ENCODE assay signal across 8 cellular contexts in genomic region chr9:137589441-137590122, GRCh38. TPM values are rescaled to one million over a fixed set of nuclear protein-coding genes. Genes with fewer than 3 reads are reported as not detected.
DNase-seq lines count a peak whose midpoint lies in the region; ATAC-seq, FAIRE-seq and TF ChIP-seq lines count a peak whose summit lies in the region.

No MANE protein-coding gene starts in this region.

- no peaks in the 10 kb centered on the region for H3K9me3 ChIP-seq in BE2C
- H3K9me3 ChIP-seq in smooth muscle cell (replicated peaks; ENCODE audit: low read depth), result no peaks in the 10 kb centered on the region

- no peak for DNase-seq in BE2C
- DNase-seq in GM19239 (ENCODE audit: insufficient read length, low spot score), result peak; percentile 35
- DNase-seq in activated T-helper 1 cell treated with anti-CD3 and anti-CD28 coated beads, Interleukin-12 subunit alpha, Interleukin-12 subunit beta, Interleukin-2, Interleukin-4 antibody, amounts not matched to agents 30 ng/mL and 10 ng/mL and 1 ng/mL, durations not matched to agents 14 hours and 24 hours and 36 hours (ENCODE audit: low spot score), result no peak
- no peak for DNase-seq in smooth muscle cell (lab: John Stamatoyannopoulos, UW; ENCODE audit: unreplicated experiment)
- no peak for DNase-seq in GM19240 (ENCODE audit: insufficient read length, low spot score)
- DNase-seq in NCI-H1436 (lab: John Stamatoyannopoulos, UW), result no peak

- H3K4me1 Mint-ChIP-seq in activated T-helper 1 cell treated with anti-CD3 and anti-CD28 coated beads, Interleukin-12 subunit alpha, Interleukin-12 subunit beta, Interleukin-2, Interleukin-4 antibody, amounts not matched to agents 30 ng/mL and 10 ng/mL and 1 ng/mL, durations not matched to agents 14 hours and 24 hours and 36 hours (ENCODE audit: low read depth), result peaks cover 21% of the 10 kb centered on the region

- H3K36me3 Mint-ChIP-seq in activated T-helper 1 cell treated with anti-CD3 and anti-CD28 coated beads, Interleukin-12 subunit alpha, Interleukin-12 subunit beta, Interleukin-2, Interleukin-4 antibody, amounts not matched to agents 30 ng/mL and 10 ng/mL and 1 ng/mL, durations not matched to agents 14 hours and 24 hours and 36 hours (ENCODE audit: low read depth), result peaks cover 19% of the 10 kb centered on the region

- ATAC-seq in HG03354 (IDR thresholded peaks at IDR 0.05; ENCODE audit: poor library complexity, severe bottlenecking, unreplicated experiment), result peak; percentile 27

- H3K4me1 ChIP-seq in BE2C (no peaks in the 10 kb centered on the region), smooth muscle cell (ENCODE audit: low read depth) (peaks cover 9% of the 10 kb centered on the region)

- intact Hi-C loops in activated T-helper 1 cell treated with anti-CD3 and anti-CD28 coated beads, Interleukin-12 subunit alpha, Interleukin-12 subunit beta, Interleukin-2, Interleukin-4 antibody, amounts not matched to agents 30 ng/mL and 10 ng/mL and 1 ng/mL, durations not matched to agents 14 hours and 24 hours and 36 hours (cut with micrococcal nuclease), result loop anchor here (1.0 kb wide), 4 partner anchors 10 to 38 kb away; partner anchors contain the start of genes ARRDC1, EHMT1 and MRPL41

- no peaks in the 10 kb centered on the region for H3K9me3 Mint-ChIP-seq in activated T-helper 1 cell treated with anti-CD3 and anti-CD28 coated beads, Interleukin-12 subunit alpha, Interleukin-12 subunit beta, Interleukin-2, Interleukin-4 antibody, amounts not matched to agents 30 ng/mL and 10 ng/mL and 1 ng/mL, durations not matched to agents 14 hours and 24 hours and 36 hours

- H3K4me3 Mint-ChIP-seq in activated T-helper 1 cell treated with anti-CD3 and anti-CD28 coated beads, Interleukin-12 subunit alpha, Interleukin-12 subunit beta, Interleukin-2, Interleukin-4 antibody, amounts not matched to agents 30 ng/mL and 10 ng/mL and 1 ng/mL, durations not matched to agents 14 hours and 24 hours and 36 hours, result peak overlapping the region; percentile 90

- no peaks in the 10 kb centered on the region for H3F3A ChIP-seq in smooth muscle cell (ENCODE audit: low read depth)

- peak overlapping the region; percentile 84 for H3K27ac Mint-ChIP-seq in activated T-helper 1 cell treated with anti-CD3 and anti-CD28 coated beads, Interleukin-12 subunit alpha, Interleukin-12 subunit beta, Interleukin-2, Interleukin-4 antibody, amounts not matched to agents 30 ng/mL and 10 ng/mL and 1 ng/mL, durations not matched to agents 14 hours and 24 hours and 36 hours

- no peaks in the 10 kb centered on the region for H3K27me3 ChIP-seq in BE2C
- no peaks in the 10 kb centered on the region for H3K27me3 ChIP-seq in smooth muscle cell (ENCODE audit: low read depth)

- peak overlapping the region; percentile 94 for H3K4me2 ChIP-seq in smooth muscle cell

- H3K9ac ChIP-seq in smooth muscle cell (ENCODE audit: low read depth), result peak overlapping the region; percentile 62

- H3K36me3 ChIP-seq in BE2C, result peaks cover 31% of the 10 kb centered on the region
- no peaks in the 10 kb centered on the region for H3K36me3 ChIP-seq in smooth muscle cell (ENCODE audit: low read depth)

- H3K27ac ChIP-seq in smooth muscle cell (ENCODE audit: low read depth), result no peak overlapping the region

- FAIRE-seq in GM19239 (lab: Jason Lieb, UNC), result peak; percentile 75

- H3K4me3 ChIP-seq in BE2C (ENCODE audit: low read depth, low read length), result peak overlapping the region; percentile 72
- H3K4me3 ChIP-seq in iPS-11a (ENCODE audit: low read depth, low read length), result peak overlapping the region; percentile 68
- peak overlapping the region; percentile 74 for H3K4me3 ChIP-seq in smooth muscle cell

- WGBS in smooth muscle cell (ENCODE audit: low lambda C conversion rate), result 13% methylated on average over 49 of the region's 58 CpGs

- H3K27me3 Mint-ChIP-seq in activated T-helper 1 cell treated with anti-CD3 and anti-CD28 coated beads, Interleukin-12 subunit alpha, Interleukin-12 subunit beta, Interleukin-2, Interleukin-4 antibody, amounts not matched to agents 30 ng/mL and 10 ng/mL and 1 ng/mL, durations not matched to agents 14 hours and 24 hours and 36 hours (ENCODE audit: insufficient read depth), result peaks cover 1% of the 10 kb centered on the region

- H3K79me2 ChIP-seq in smooth muscle cell (ENCODE audit: low read depth), result peaks cover 16% of the 10 kb centered on the region

- no peak overlapping the region for H2AFZ ChIP-seq in smooth muscle cell (ENCODE audit: low read depth)

- TF ChIP-seq CTCF in BE2C (IDR thresholded peaks at IDR 0.05; ENCODE audit: low read depth, low read length) (no peak), smooth muscle cell (IDR thresholded peaks at IDR 0.05; ENCODE audit: borderline replicate concordance, insufficient read depth, poor library complexity, severe bottlenecking) (no peak)

- H4K20me1 ChIP-seq in smooth muscle cell (ENCODE audit: low read depth), result peaks cover 11% of the 10 kb centered on the region

RNA-seq across cellular contexts. Expression of gene ZMYND19, which starts 0.7 kb away (rescaled TPM):
- polyA plus RNA-seq in BE2C (2012; ENCODE audit: insufficient read depth, insufficient read length, low read depth), result 119 TPM
- total RNA-seq in activated T-helper 1 cell treated with anti-CD3 and anti-CD28 coated beads, Interleukin-12 subunit alpha, Interleukin-12 subunit beta, Interleukin-2, Interleukin-4 antibody, amounts not matched to agents 30 ng/mL and 10 ng/mL and 1 ng/mL, durations not matched to agents 14 hours and 24 hours and 36 hours, result 88.2 and 94.9 TPM in 2 replicates
- 13.5 and 16.6 TPM in 2 replicates for total RNA-seq in smooth muscle cell
- 37.8 and 41.8 TPM in 2 replicates for polyA plus RNA-seq in smooth muscle cell

RNA-seq across cellular contexts. Expression of gene DPH7, which starts 10.9 kb away (rescaled TPM):
- polyA plus RNA-seq in BE2C (2012; ENCODE audit: insufficient read depth, insufficient read length, low read depth), result 116 TPM
- 50.3 and 52.1 TPM in 2 replicates for total RNA-seq in activated T-helper 1 cell treated with anti-CD3 and anti-CD28 coated beads, Interleukin-12 subunit alpha, Interleukin-12 subunit beta, Interleukin-2, Interleukin-4 antibody, amounts not matched to agents 30 ng/mL and 10 ng/mL and 1 ng/mL, durations not matched to agents 14 hours and 24 hours and 36 hours
- total RNA-seq in smooth muscle cell, result 14.1 and 18.2 TPM in 2 replicates
- polyA plus RNA-seq in smooth muscle cell, result 21.8 and 29.0 TPM in 2 replicates

RNA-seq across cellular contexts. Expression of gene ARRDC1, which starts 15.9 kb away (rescaled TPM):
- 69.9 TPM for polyA plus RNA-seq in BE2C (2012; ENCODE audit: insufficient read depth, insufficient read length, low read depth)
- 65.7 and 70.3 TPM in 2 replicates for total RNA-seq in activated T-helper 1 cell treated with anti-CD3 and anti-CD28 coated beads, Interleukin-12 subunit alpha, Interleukin-12 subunit beta, Interleukin-2, Interleukin-4 antibody, amounts not matched to agents 30 ng/mL and 10 ng/mL and 1 ng/mL, durations not matched to agents 14 hours and 24 hours and 36 hours
- 10.0 and 18.7 TPM in 2 replicates for total RNA-seq in smooth muscle cell
- 16.7 and 36.3 TPM in 2 replicates for polyA plus RNA-seq in smooth muscle cell

RNA-seq across cellular contexts. Expression of gene EHMT1, which starts 29.2 kb away (rescaled TPM):
- polyA plus RNA-seq in BE2C (2012; ENCODE audit: insufficient read depth, insufficient read length, low read depth), result 130 TPM
- 97.0 and 98.1 TPM in 2 replicates for total RNA-seq in activated T-helper 1 cell treated with anti-CD3 and anti-CD28 coated beads, Interleukin-12 subunit alpha, Interleukin-12 subunit beta, Interleukin-2, Interleukin-4 antibody, amounts not matched to agents 30 ng/mL and 10 ng/mL and 1 ng/mL, durations not matched to agents 14 hours and 24 hours and 36 hours
- total RNA-seq in smooth muscle cell, result 23.1 and 25.6 TPM in 2 replicates
- polyA plus RNA-seq in smooth muscle cell, result 34.1 and 56.6 TPM in 2 replicates

RNA-seq across cellular contexts. Expression of gene MRPL41, which starts 37.9 kb away (rescaled TPM):
- 289 TPM for polyA plus RNA-seq in BE2C (2012; ENCODE audit: insufficient read depth, insufficient read length, low read depth)
- 53.8 and 56.0 TPM in 2 replicates for total RNA-seq in activated T-helper 1 cell treated with anti-CD3 and anti-CD28 coated beads, Interleukin-12 subunit alpha, Interleukin-12 subunit beta, Interleukin-2, Interleukin-4 antibody, amounts not matched to agents 30 ng/mL and 10 ng/mL and 1 ng/mL, durations not matched to agents 14 hours and 24 hours and 36 hours
- total RNA-seq in smooth muscle cell, result 33.5 and 42.9 TPM in 2 replicates
- polyA plus RNA-seq in smooth muscle cell, result 83.2 and 85.7 TPM in 2 replicates
